In genomic region chr10:133493562-133493961, GRCh38 we compare ENCODE assay signal across 1 cellular context. TPM values are rescaled to one million over a fixed set of nuclear protein-coding genes. Genes with fewer than 3 reads are reported as not detected.
"Had no signal": no experiment of that assay in that cellular context is flagged by ENCODE, and none has a peak within 500 bp of the region (broad histone marks: within the 10 kb centered on the region; RNA-seq: fewer than 3 reads in every experiment).

No MANE protein-coding gene starts in this region.

RNA-seq across cellular contexts. Expression of gene CYP2E1, which starts 33.6 kb away (rescaled TPM):
- total RNA-seq: endothelial cell of umbilical vein had no signal
